Comparison of ENCODE assay signal across 21 cellular contexts in the genomic region with DNA sequence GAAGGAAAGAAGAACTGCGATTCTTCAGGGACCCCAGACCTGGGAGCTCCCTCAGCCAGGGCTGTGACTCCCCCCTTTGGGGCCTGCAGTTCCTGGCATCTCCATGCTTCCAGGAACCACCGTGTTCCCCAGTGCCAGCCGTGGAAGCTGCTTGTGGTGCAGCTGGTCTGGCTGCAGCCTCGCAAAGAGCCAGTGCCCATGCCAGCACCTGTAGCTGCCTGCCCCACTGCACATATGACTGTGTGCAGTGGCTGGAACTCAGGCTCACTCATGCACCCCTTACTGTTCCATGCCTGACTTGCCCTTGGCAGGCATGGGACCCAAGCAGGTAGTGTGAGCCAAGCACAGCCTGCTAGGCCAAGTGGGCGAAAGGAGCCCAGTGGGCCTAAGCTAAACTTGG.
DNase-seq lines count a peak whose midpoint lies in the region; ATAC-seq and TF ChIP-seq lines count a peak whose summit lies in the region.
"Had no signal": no experiment of that assay in that cellular context is flagged by ENCODE, and none has a peak within 500 bp of the region (broad histone marks: within the 10 kb centered on the region; RNA-seq: fewer than 3 reads in every experiment).

No MANE protein-coding gene starts in this region.

- peaks cover 0 to 7% (median 0%) of the 10 kb centered on the region in 11 donors for H3K9me3 ChIP-seq in heart right ventricle
- no peaks in the 10 kb centered on the region for H3K9me3 ChIP-seq in neuronal stem cell (replicated peaks in 1 of 2; ENCODE audit: control insufficient read depth in 2 of 2, insufficient read depth in 1 of 2, low read depth in 1 of 2, low read length in 2 of 2)
- H3K9me3 ChIP-seq in thyroid gland = no peaks in the 10 kb centered on the region
- H3K9me3 ChIP-seq: A549 had no signal

- no peak overlapping the region for H2BK120ac ChIP-seq in neuronal stem cell (ENCODE audit: low read depth, low read length)

- H3K4me1 ChIP-seq in heart right ventricle (no peaks in the 10 kb centered on the region), neuronal stem cell (ENCODE audit: control insufficient read depth in 2 of 2, insufficient read depth in 1 of 2, low read depth in 1 of 2, low read length in 2 of 2) (no peaks in the 10 kb centered on the region), thyroid gland (peaks cover 0 to 6% of the 10 kb centered on the region in 2 donors)
- H3K4me1 ChIP-seq: A549 had no signal

- peak overlapping the region; percentile 69 for H4K91ac ChIP-seq in neuronal stem cell (ENCODE audit: low read depth, low read length, poor library complexity)

- no peak overlapping the region for H2BK15ac ChIP-seq in neuronal stem cell (ENCODE audit: low read length)

- H3K27ac Mint-ChIP-seq in effector memory CD8-positive, alpha-beta T cell = no peak overlapping the region
- H3K27ac Mint-ChIP-seq: CD4-positive, alpha-beta T cell; HFFc6 had no signal

- H3K23ac ChIP-seq in neuronal stem cell (ENCODE audit: low read depth, low read length, poor library complexity) = no peak overlapping the region

- TF ChIP-seq POLR2A in thyroid gland (IDR thresholded peaks at IDR 0.05) = no peak

- H3K4me2 ChIP-seq in neuronal stem cell (ENCODE audit: insufficient read depth, low read length, poor library complexity, severe bottlenecking) = no peak overlapping the region
- H3K4me2 ChIP-seq: A549 had no signal

- H3K27ac ChIP-seq in heart right ventricle = no peak overlapping the region
- no peak overlapping the region for H3K27ac ChIP-seq in neuronal stem cell (replicated peaks; ENCODE audit: low read length)
- no peak overlapping the region for H3K27ac ChIP-seq in thyroid gland
- H3K27ac ChIP-seq: 22Rv1, A549, C4-2B had no signal

- H3K36me3 ChIP-seq in heart right ventricle = no peaks in the 10 kb centered on the region
- no peaks in the 10 kb centered on the region for H3K36me3 ChIP-seq in neuronal stem cell (replicated peaks in 1 of 2; ENCODE audit: control insufficient read depth in 2 of 2, insufficient read depth in 2 of 2, low read length in 2 of 2)
- H3K36me3 ChIP-seq in thyroid gland = no peaks in the 10 kb centered on the region

- H3K27me3 Mint-ChIP-seq in effector memory CD8-positive, alpha-beta T cell = no peaks in the 10 kb centered on the region
- H3K27me3 Mint-ChIP-seq: CD4-positive, alpha-beta T cell had no signal

- DNase-seq in Right ventricle myocardium inferior (ENCODE audit: missing footprints) (peak; percentile 35), heart right ventricle (no peak), neuronal stem cell (ENCODE audit: low spot score) (no peak), thyroid gland (peak; percentile 66 to 84), NCI-H2029 (lab: John Stamatoyannopoulos, UW) (no peak), COR-L47 (lab: John Stamatoyannopoulos, UW) (no peak)
- no peak for DNase-seq in effector memory CD8-positive, alpha-beta T cell
- DNase-seq: AML-193; CD4-positive, alpha-beta T cell; DMS153; DMS79; GF-D8; GOT3; H7; HFFc6 had no signal

- no peak overlapping the region for H3K14ac ChIP-seq in neuronal stem cell (ENCODE audit: low read length)

- no peak overlapping the region for H2BK5ac ChIP-seq in neuronal stem cell (ENCODE audit: low read length)

- H3K9ac ChIP-seq in neuronal stem cell (ENCODE audit: low read depth, low read length, poor library complexity) = no peak overlapping the region

- intact Hi-C loops in Right ventricle myocardium inferior (cut with DNase I) (no loop called here), heart right ventricle (cut with DNase I) (no loop called here), thyroid gland (cut with DNase I) (no loop called here)

- H2AFZ ChIP-seq in neuronal stem cell (ENCODE audit: low read length) = peak overlapping the region; percentile 63

- H3K4ac ChIP-seq in neuronal stem cell (ENCODE audit: low read length) = no peak overlapping the region

- H2BK12ac ChIP-seq in neuronal stem cell (ENCODE audit: low read length) = peak overlapping the region; percentile 69

- H3K36me3 Mint-ChIP-seq in effector memory CD8-positive, alpha-beta T cell (ENCODE audit: insufficient read depth) = no peaks in the 10 kb centered on the region

- H3K27me3 ChIP-seq in heart right ventricle = peaks cover 0 to 3% (median 0%) of the 10 kb centered on the region in 7 donors
- no peaks in the 10 kb centered on the region for H3K27me3 ChIP-seq in neuronal stem cell (ENCODE audit: control insufficient read depth in 3 of 3, insufficient read depth in 3 of 3, low read depth in 1 of 3, low read length in 3 of 3)
- H3K27me3 ChIP-seq in thyroid gland = no peaks in the 10 kb centered on the region

- H4K8ac ChIP-seq in neuronal stem cell (ENCODE audit: low read depth, low read length) = peak overlapping the region; percentile 32

- TF ChIP-seq CTCF in heart right ventricle (IDR thresholded peaks at IDR 0.05) (no peak), thyroid gland (IDR thresholded peaks at IDR 0.05) (no peak)

- H3K9me3 Mint-ChIP-seq in effector memory CD8-positive, alpha-beta T cell = peaks cover 2 to 29% of the 10 kb centered on the region in 2 donors

- no peak for ATAC-seq in Right ventricle myocardium inferior
- no peak for ATAC-seq in heart right ventricle
- no peak for ATAC-seq in effector memory CD8-positive, alpha-beta T cell (replicated peaks)
- no peak for ATAC-seq in GM19324 (IDR thresholded peaks at IDR 0.05; ENCODE audit: low FRiP score, unreplicated experiment)
- ATAC-seq: A549, HCT116, HepG2 had no signal

- 82 to 90% methylated on average over 5 of the region's 5 CpGs for WGBS in heart right ventricle, 2 donors
- WGBS in neuronal stem cell (ENCODE audit: extremely low coverage in 2 of 2, insufficient read length in 2 of 2, insufficient replicate concordance in 1 of 2), 2 donors = no CpG with 5 or more reads among the region's 5 CpGs
- 56 to 78% methylated on average over 1 to 5 of the region's 5 CpGs for WGBS in thyroid gland, 2 donors

- H3K79me1 ChIP-seq in neuronal stem cell (ENCODE audit: low read depth, low read length) = no peaks in the 10 kb centered on the region

- peak overlapping the region; percentile 86 for H3K18ac ChIP-seq in neuronal stem cell (ENCODE audit: low read length)

- H3K4me3 Mint-ChIP-seq in effector memory CD8-positive, alpha-beta T cell = no peak overlapping the region
- H3K4me3 Mint-ChIP-seq: CD4-positive, alpha-beta T cell; HFFc6 had no signal

- H3K4me3 ChIP-seq in heart right ventricle = no peak overlapping the region
- no peak overlapping the region for H3K4me3 ChIP-seq in neuronal stem cell (ENCODE audit: low read length in 2 of 2)
- H3K4me3 ChIP-seq in thyroid gland (replicated peaks in 1 of 3) = no peak overlapping the region
- H3K4me3 ChIP-seq: A549 had no signal

- no peaks in the 10 kb centered on the region for H3K4me1 Mint-ChIP-seq in effector memory CD8-positive, alpha-beta T cell (ENCODE audit: low read depth in 2 of 2)

- no peak overlapping the region for H2AK5ac ChIP-seq in neuronal stem cell (ENCODE audit: low read depth, low read length)

Comparison
In these comparisons a context has a peak if more than half of its experiments do, and no peak if none do; other contexts are left out.
1. DNase-seq: peak in Right ventricle myocardium inferior (single experiment) and thyroid gland (2 of 2); none in heart right ventricle (0 of 2), neuronal stem cell (single experiment), effector memory CD8-positive, alpha-beta T cell (0 of 3), NCI-H2029 (single experiment) and COR-L47 (single experiment).